In the genomic region with DNA sequence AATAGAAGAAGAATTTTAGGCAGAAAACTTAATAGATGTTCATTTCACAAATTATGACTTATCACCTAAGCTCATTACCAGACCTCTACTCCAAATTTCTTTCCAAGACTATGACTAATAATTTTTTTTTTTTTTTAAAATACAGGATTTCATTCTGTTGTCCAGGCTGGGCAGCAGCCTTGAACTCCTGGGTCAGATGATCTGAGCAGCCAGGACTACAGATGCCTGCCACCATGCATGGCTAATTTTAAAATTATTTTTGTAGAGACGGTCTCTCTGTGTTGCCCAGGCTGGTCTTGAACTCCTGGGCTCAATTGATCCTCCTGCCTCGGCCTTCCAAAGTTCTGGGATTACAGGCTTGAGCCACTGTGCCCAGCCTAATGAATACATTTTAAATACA, we compare ENCODE assay signal across 20 cellular contexts.
A peak's percentile ranks its signal among the peaks of the same experiment; 100 is the strongest.
DNase-seq lines count a peak whose midpoint lies in the region; ATAC-seq and TF ChIP-seq lines count a peak whose summit lies in the region.
"Had no signal": no experiment of that assay in that cellular context is flagged by ENCODE, and none has a peak within 500 bp of the region (broad histone marks: within the 10 kb centered on the region; RNA-seq: fewer than 3 reads in every experiment).

No MANE protein-coding gene starts in this region.

- DNase-seq in left ventricle myocardium inferior, result no peak
- DNase-seq in heart right ventricle, result no peak
- no peak for DNase-seq in coronary artery (ENCODE audit: low spot score)
- peak in 4 of 5 donors; percentile 52 to 59 (median 55) for DNase-seq in ovary
- DNase-seq in endodermal cell, result no peak
- no peak for DNase-seq in CD4-positive, alpha-beta memory T cell
- DNase-seq: Calu3; CD4-positive, alpha-beta T cell; COR-L47; DMS53; DMS79 treated with DMSO at 0.1 percent for 48 hours; GF-D8; GM23248; H7; HCEC 1CT had no signal

- H3K9ac ChIP-seq in endodermal cell (ENCODE audit: extremely low read depth, low read length, poor library complexity, severe bottlenecking), result no peak overlapping the region
- H3K9ac ChIP-seq: BLaER1, GM23248 had no signal

- intact Hi-C loops in left ventricle myocardium inferior (cut with micrococcal nuclease), result no loop called here
- intact Hi-C loops in heart right ventricle (cut with DNase I), result no loop called here
- intact Hi-C loops in ovary (cut with DNase I), result no loop called here
- intact Hi-C loops in CD4-positive, alpha-beta memory T cell (cut with micrococcal nuclease), result no loop called here

- 89 to 94% methylated on average over 2 of the region's 2 CpGs for WGBS in heart right ventricle, 2 donors
- 48 to 60% (median 51%) methylated on average over 2 of the region's 2 CpGs for whole genome bisulfite sequencing in ovary, 3 donors
- 76 to 92% methylated on average over 2 of the region's 2 CpGs for WGBS in endodermal cell (ENCODE audit: insufficient coverage in 1 of 2, insufficient read length in 1 of 2), 2 experiments

- TF ChIP-seq CTCF in left ventricle myocardium inferior (IDR thresholded peaks at IDR 0.05; ENCODE audit: borderline replicate concordance) (no peak), heart right ventricle (IDR thresholded peaks at IDR 0.05) (no peak), coronary artery (IDR thresholded peaks at IDR 0.05) (no peak), ovary (IDR thresholded peaks at IDR 0.05) (no peak), endodermal cell (conservative IDR thresholded peaks at IDR 0.05) (no peak)

- H3K36me3 Mint-ChIP-seq in endodermal cell (ENCODE audit: low read depth), result peaks cover 11% of the 10 kb centered on the region
- H3K36me3 Mint-ChIP-seq in CD4-positive, alpha-beta memory T cell, result peaks cover 7 to 18% of the 10 kb centered on the region in 2 donors

- peaks cover 14% of the 10 kb centered on the region for H3K4me1 Mint-ChIP-seq in endodermal cell
- H3K4me1 Mint-ChIP-seq in CD4-positive, alpha-beta memory T cell, result no peaks in the 10 kb centered on the region
- H3K4me1 Mint-ChIP-seq: B cell had no signal

- H3K9me3 ChIP-seq in left ventricle myocardium inferior (replicated peaks), result no peaks in the 10 kb centered on the region
- H3K9me3 ChIP-seq in heart right ventricle, result peaks cover 0 to 6% (median 0%) of the 10 kb centered on the region in 11 donors
- no peaks in the 10 kb centered on the region for H3K9me3 ChIP-seq in ovary
- no peaks in the 10 kb centered on the region for H3K9me3 ChIP-seq in endodermal cell (ENCODE audit: control insufficient read depth, low read length)
- H3K9me3 ChIP-seq in CD4-positive, alpha-beta memory T cell (ENCODE audit: control insufficient read depth in 1 of 2, low read length in 2 of 2), result no peaks in the 10 kb centered on the region

- H3K27ac Mint-ChIP-seq in endodermal cell, result no peak overlapping the region
- H3K27ac Mint-ChIP-seq in CD4-positive, alpha-beta memory T cell, result no peak overlapping the region
- H3K27ac Mint-ChIP-seq: B cell; CD14-positive monocyte; CD4-positive, alpha-beta T cell had no signal

- no peak overlapping the region for H3K4me3 Mint-ChIP-seq in endodermal cell
- H3K4me3 Mint-ChIP-seq in CD4-positive, alpha-beta memory T cell, result no peak overlapping the region
- H3K4me3 Mint-ChIP-seq: B cell; CD14-positive monocyte; CD4-positive, alpha-beta T cell had no signal

- peak overlapping the region; percentile 28 for H3K27ac ChIP-seq in left ventricle myocardium inferior (replicated peaks)
- peak overlapping the region in 1 of 10 donors; percentile 6 for H3K27ac ChIP-seq in heart right ventricle
- peak overlapping the region; percentile 38 to 78 for H3K27ac ChIP-seq in coronary artery
- H3K27ac ChIP-seq in ovary, result no peak overlapping the region
- H3K27ac ChIP-seq in endodermal cell (ENCODE audit: low read depth, low read length), result no peak overlapping the region
- H3K27ac ChIP-seq in CD4-positive, alpha-beta memory T cell (ENCODE audit: low read depth, low read length), result no peak overlapping the region
- H3K27ac ChIP-seq: 22Rv1, BLaER1, GM23248 had no signal

- H3K4me3 ChIP-seq in left ventricle myocardium inferior (no peak overlapping the region), heart right ventricle (no peak overlapping the region), coronary artery (no peak overlapping the region), ovary (no peak overlapping the region), endodermal cell (ENCODE audit: low read length) (no peak overlapping the region)
- H3K4me3 ChIP-seq in CD4-positive, alpha-beta memory T cell (ENCODE audit: low read length in 2 of 2), result no peak overlapping the region
- H3K4me3 ChIP-seq: BLaER1, GM23248 had no signal

- no peaks in the 10 kb centered on the region for H3K27me3 Mint-ChIP-seq in endodermal cell (ENCODE audit: insufficient read depth)
- H3K27me3 Mint-ChIP-seq in CD4-positive, alpha-beta memory T cell, result no peaks in the 10 kb centered on the region
- H3K27me3 Mint-ChIP-seq: CD4-positive, alpha-beta T cell had no signal

- peaks cover 73% of the 10 kb centered on the region for H3K4me1 ChIP-seq in left ventricle myocardium inferior
- peaks cover 11 to 73% (median 51%) of the 10 kb centered on the region in 9 donors for H3K4me1 ChIP-seq in heart right ventricle
- H3K4me1 ChIP-seq in ovary (ENCODE audit: insufficient read depth), result peaks cover 13% of the 10 kb centered on the region
- peaks cover 4% of the 10 kb centered on the region for H3K4me1 ChIP-seq in endodermal cell (ENCODE audit: control insufficient read depth, insufficient read depth, low read length)
- H3K4me1 ChIP-seq in CD4-positive, alpha-beta memory T cell (ENCODE audit: insufficient read depth, low read length), result peaks cover 7% of the 10 kb centered on the region

- ATAC-seq in heart right ventricle, result no peak
- no peak for ATAC-seq in GM18502 (IDR thresholded peaks at IDR 0.05; ENCODE audit: poor library complexity, unreplicated experiment)

- peaks cover 14% of the 10 kb centered on the region for H3K36me3 ChIP-seq in left ventricle myocardium inferior
- peaks cover 0 to 10% (median 0%) of the 10 kb centered on the region in 9 donors for H3K36me3 ChIP-seq in heart right ventricle
- H3K36me3 ChIP-seq in ovary, result no peaks in the 10 kb centered on the region
- no peaks in the 10 kb centered on the region for H3K36me3 ChIP-seq in endodermal cell (ENCODE audit: control insufficient read depth, insufficient read depth, low read length)
- H3K36me3 ChIP-seq in CD4-positive, alpha-beta memory T cell (ENCODE audit: insufficient read depth, low read length), result no peaks in the 10 kb centered on the region

- TF ChIP-seq EP300 in ovary (IDR thresholded peaks at IDR 0.05), result no peak

- TF ChIP-seq POLR2A in ovary (IDR thresholded peaks at IDR 0.05), result no peak

- CTCF ChIA-PET in CD4-positive, alpha-beta memory T cell (lab: Charles Lee; ENCODE audit: partially characterized antibody), result interaction anchor here (5.5 kb wide), 1 partner anchor 14 kb away, joined by 36 read pairs; no protein-coding TSS in a partner anchor

- no peaks in the 10 kb centered on the region for H3K27me3 ChIP-seq in left ventricle myocardium inferior (ENCODE audit: low read depth)
- H3K27me3 ChIP-seq in heart right ventricle, result no peaks in the 10 kb centered on the region
- no peaks in the 10 kb centered on the region for H3K27me3 ChIP-seq in ovary
- no peaks in the 10 kb centered on the region for H3K27me3 ChIP-seq in endodermal cell (ENCODE audit: control insufficient read depth, insufficient read depth, low read length, poor library complexity, severe bottlenecking)
- no peaks in the 10 kb centered on the region for H3K27me3 ChIP-seq in CD4-positive, alpha-beta memory T cell (ENCODE audit: insufficient read depth, low read length)
- H3K27me3 ChIP-seq: BLaER1 had no signal

- peaks cover 7% of the 10 kb centered on the region for H3K9me3 Mint-ChIP-seq in endodermal cell
- peaks cover 0 to 2% (median 0%) of the 10 kb centered on the region in 8 donors for H3K9me3 Mint-ChIP-seq in CD4-positive, alpha-beta memory T cell
- H3K9me3 Mint-ChIP-seq: CD4-positive, alpha-beta T cell had no signal

- POLR2A ChIA-PET in CD4-positive, alpha-beta memory T cell (lab: Charles Lee; ENCODE audit: partially characterized antibody), result no interaction called here

Comparison
In these comparisons a context has a peak if more than half of its experiments do, and no peak if none do; other contexts are left out.
1. DNase-seq: peak in ovary (4 of 5); none in left ventricle myocardium inferior (single experiment), heart right ventricle (0 of 2), coronary artery (single experiment), endodermal cell (single experiment) and CD4-positive, alpha-beta memory T cell (0 of 5).
2. H3K27ac ChIP-seq: peak in left ventricle myocardium inferior (single experiment) and coronary artery (2 of 2); none in ovary (0 of 2), endodermal cell (single experiment) and CD4-positive, alpha-beta memory T cell (single experiment).